Comparison of ENCODE assay signal across 21 cellular contexts in the genomic region with DNA sequence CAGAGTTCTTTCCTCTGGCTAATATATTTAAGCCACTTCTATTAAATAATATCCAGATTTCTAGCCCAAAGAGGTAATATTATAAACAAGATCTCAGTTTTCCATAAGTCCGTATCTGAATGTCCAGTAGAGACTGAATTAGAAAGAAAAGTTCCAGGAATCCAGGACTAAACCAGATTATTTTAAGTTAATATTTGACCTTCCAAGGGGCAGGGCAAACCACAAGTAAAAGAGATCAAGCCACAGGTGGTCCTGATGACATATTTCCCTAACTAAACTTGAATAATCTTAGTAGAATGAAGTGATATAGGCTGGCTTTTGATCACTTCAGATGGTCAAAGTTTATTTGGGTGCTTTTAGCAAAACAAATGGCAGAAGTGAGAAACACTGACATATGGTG. TPM values are rescaled to one million over a fixed set of nuclear protein-coding genes. Genes with fewer than 3 reads are reported as not detected.
DNase-seq lines count a peak whose midpoint lies in the region; ATAC-seq, FAIRE-seq and TF ChIP-seq lines count a peak whose summit lies in the region.
"Had no signal": no experiment of that assay in that cellular context is flagged by ENCODE, and none has a peak within 500 bp of the region (broad histone marks: within the 10 kb centered on the region; RNA-seq: fewer than 3 reads in every experiment).

No MANE protein-coding gene starts in this region.

- H3K27ac Mint-ChIP-seq in progenitor cell of endocrine pancreas, result no peak overlapping the region
- H3K27ac Mint-ChIP-seq: B cell; CD4-positive, CD25-positive, alpha-beta regulatory T cell; CD8-positive, alpha-beta T cell; H9 had no signal

- no peak overlapping the region for H3K4me3 Mint-ChIP-seq in progenitor cell of endocrine pancreas (ENCODE audit: low read depth)
- H3K4me3 Mint-ChIP-seq: B cell; CD4-positive, CD25-positive, alpha-beta regulatory T cell; CD8-positive, alpha-beta T cell; H9 had no signal

- H3K4me1 Mint-ChIP-seq in progenitor cell of endocrine pancreas (ENCODE audit: low read depth), result peaks cover 6% of the 10 kb centered on the region
- H3K4me1 Mint-ChIP-seq: B cell; CD4-positive, CD25-positive, alpha-beta regulatory T cell; H9 had no signal

- H3K4me1 ChIP-seq in HCT116 (ENCODE audit: control insufficient read depth in 1 of 2, insufficient read depth in 2 of 2, low read length in 2 of 2) (peaks cover 0 to 14% of the 10 kb centered on the region in 2 experiments; a peak in 2 of 4 replicates), body of pancreas (peaks cover 13% of the 10 kb centered on the region), pancreas (peaks cover 0 to 10% (median 0%) of the 10 kb centered on the region in 3 donors), psoas muscle (no peaks in the 10 kb centered on the region)
- H3K4me1 ChIP-seq: BLaER1, Caco-2 had no signal

- CTCF ChIA-PET in HCT116 (lab: Charles Lee), result no interaction called here

- peak; percentile 95 for FAIRE-seq in RCC 7860 (lab: Jason Lieb, UNC)
- no peak for FAIRE-seq in pancreas (lab: Jason Lieb, UNC)
- FAIRE-seq: GM12878, GM19239 had no signal

- H3K27me3 ChIP-seq in HCT116 (ENCODE audit: insufficient read depth, low read length) (no peaks in the 10 kb centered on the region), body of pancreas (no peaks in the 10 kb centered on the region), pancreas (no peaks in the 10 kb centered on the region), psoas muscle (ENCODE audit: insufficient read depth in 3 of 3, low read length in 2 of 3) (no peaks in the 10 kb centered on the region)
- H3K27me3 ChIP-seq: BLaER1 had no signal

- H3K36me3 ChIP-seq in HCT116 (ENCODE audit: control insufficient read depth in 1 of 2, insufficient read depth in 2 of 2, low read length in 2 of 2) (no peaks in the 10 kb centered on the region), body of pancreas (replicated peaks in 1 of 2; ENCODE audit: insufficient read depth in 1 of 2, low read depth in 2 of 2) (no peaks in the 10 kb centered on the region), pancreas (no peaks in the 10 kb centered on the region), psoas muscle (ENCODE audit: insufficient read depth in 1 of 2, low read depth in 1 of 2) (no peaks in the 10 kb centered on the region)
- H3K36me3 ChIP-seq: BLaER1 had no signal

- H2AFZ ChIP-seq in HCT116 (ENCODE audit: low read depth, low read length, poor library complexity, severe bottlenecking), result peak overlapping the region; percentile 33
- H2AFZ ChIP-seq: GM23248 had no signal

- POLR2A ChIA-PET in HCT116 (lab: Charles Lee), result no interaction called here

- DNase-seq in HCT116 (ENCODE audit: low read depth, low spot score) (no peak), RCC 7860 (ENCODE audit: low spot score) (peak; percentile 49), body of pancreas (no peak), pancreas (no peak), NCI-H1417 (lab: John Stamatoyannopoulos, UW) (no peak), progenitor cell of endocrine pancreas (ENCODE audit: low spot score, unreplicated experiment) (no peak), psoas muscle (no peak)
- DNase-seq: Caco-2; CD4-positive, CD25-positive, alpha-beta regulatory T cell; CD8-positive, alpha-beta T cell; DMS153; DMS79; EL; GDM1; GM23248; H9 had no signal

- no peak overlapping the region for H3K9ac ChIP-seq in HCT116 (ENCODE audit: low read length)
- H3K9ac ChIP-seq: BLaER1, GM23248 had no signal

- H3K9me2 ChIP-seq in HCT116 (ENCODE audit: insufficient read depth), result no peaks in the 10 kb centered on the region

- BruUV-seq in HCT116 (replicated peaks; lab: Mats Ljungman, UMichigan), result no TSS peak

- H3K79me2 ChIP-seq in HCT116 (ENCODE audit: insufficient read depth, low read length), result no peaks in the 10 kb centered on the region

- H3K4me2 ChIP-seq in HCT116 (ENCODE audit: low read length), result no peak overlapping the region
- H3K4me2 ChIP-seq: BLaER1 had no signal

- TF ChIP-seq RAD21 in HCT116 (IDR thresholded peaks at IDR 0.05; ENCODE audit: low read depth), result no peak

- RAD21 ChIA-PET in HCT116 (lab: Charles Lee; ENCODE audit: low non-redundant PET in 1 of 2, low total read pairs in 2 of 2, uncharacterized antibody in 2 of 2, unreplicated experiment in 2 of 2), result no interaction called here

- no peak for ATAC-seq in HCT116
- peak; percentile 38 for ATAC-seq in body of pancreas
- peak in 3 of 4 donors; percentile 37 to 82 (median 74) for ATAC-seq in pancreas
- ATAC-seq in psoas muscle, result no peak
- ATAC-seq: CD8-positive, alpha-beta T cell; GM12878 had no signal

- no peak for TF ChIP-seq CTCF in HCT116 (IDR thresholded peaks at IDR 0.05 in 2 of 3, conservative IDR thresholded peaks at IDR 0.05 in 1 of 3; ENCODE audit: borderline replicate concordance in 1 of 3, insufficient read depth in 1 of 3, low read depth in 2 of 3, low read length in 2 of 3)
- TF ChIP-seq CTCF in body of pancreas (IDR thresholded peaks at IDR 0.05), result no peak
- no peak for TF ChIP-seq CTCF in pancreas (IDR thresholded peaks at IDR 0.05)
- TF ChIP-seq CTCF in progenitor cell of endocrine pancreas (IDR thresholded peaks at IDR 0.05; ENCODE audit: unreplicated experiment), result no peak
- no peak for TF ChIP-seq CTCF in psoas muscle (IDR thresholded peaks at IDR 0.05)

- intact Hi-C loops in HCT116 (cut with micrococcal nuclease) (no loop called here), body of pancreas (cut with DNase I) (no loop called here), pancreas (cut with DNase I) (no loop called here), psoas muscle (cut with DNase I) (no loop called here)

- 18 to 26% methylated on average over 1 of the region's 1 CpG for WGBS in body of pancreas, 2 donors
- WGBS in pancreas, 2 donors, result 8 to 22% methylated on average over 1 of the region's 1 CpG
- WGBS in psoas muscle, 3 donors, result 57 to 69% (median 57%) methylated on average over 1 of the region's 1 CpG

- no peak for TF ChIP-seq POLR2A in HCT116 (IDR thresholded peaks at IDR 0.05; ENCODE audit: borderline replicate concordance, extremely low read depth, insufficient read depth, insufficient read length)
- no peak for TF ChIP-seq POLR2A in body of pancreas (IDR thresholded peaks at IDR 0.05)

- no peak overlapping the region for H3K4me3 ChIP-seq in HCT116 (replicated peaks in 1 of 2; ENCODE audit: low read depth in 1 of 2, low read length in 2 of 2)
- H3K4me3 ChIP-seq in body of pancreas, result no peak overlapping the region
- H3K4me3 ChIP-seq in pancreas, result no peak overlapping the region
- H3K4me3 ChIP-seq in psoas muscle, result no peak overlapping the region
- H3K4me3 ChIP-seq: BLaER1, GM12878, GM23248 had no signal

- H3K27ac ChIP-seq in HCT116 (ENCODE audit: low read depth, low read length), result no peak overlapping the region
- H3K27ac ChIP-seq in body of pancreas, result no peak overlapping the region
- peak overlapping the region in 2 of 4 donors; percentile 27 to 57 for H3K27ac ChIP-seq in pancreas
- H3K27ac ChIP-seq in psoas muscle, result no peak overlapping the region
- H3K27ac ChIP-seq: BLaER1, C4-2B, GM23248 had no signal

- H4K20me1 ChIP-seq in HCT116 (ENCODE audit: insufficient read depth), result no peaks in the 10 kb centered on the region
- H4K20me1 ChIP-seq: BLaER1 had no signal

- peaks cover 0 to 9% of the 10 kb centered on the region in 2 experiments; a peak in 1 of 4 replicates for H3K9me3 ChIP-seq in HCT116 (ENCODE audit: control insufficient read depth in 1 of 2, insufficient read depth in 1 of 2, low read depth in 1 of 2, low read length in 2 of 2)
- peaks cover 0 to 4% (median 0%) of the 10 kb centered on the region in 3 donors for H3K9me3 ChIP-seq in body of pancreas
- no peaks in the 10 kb centered on the region for H3K9me3 ChIP-seq in pancreas
- no peaks in the 10 kb centered on the region for H3K9me3 ChIP-seq in psoas muscle

- no peaks in the 10 kb centered on the region for H3K27me3 Mint-ChIP-seq in progenitor cell of endocrine pancreas
- H3K27me3 Mint-ChIP-seq: CD4-positive, CD25-positive, alpha-beta regulatory T cell had no signal

- no peaks in the 10 kb centered on the region for H3K36me3 Mint-ChIP-seq in progenitor cell of endocrine pancreas (ENCODE audit: insufficient read depth)
- H3K36me3 Mint-ChIP-seq: CD4-positive, CD25-positive, alpha-beta regulatory T cell; CD8-positive, alpha-beta T cell had no signal

- peaks cover 19% of the 10 kb centered on the region for H3K9me3 Mint-ChIP-seq in progenitor cell of endocrine pancreas (ENCODE audit: low read depth)

TF ChIP-seq in HCT116, 20 proteins besides CTCF, POLR2A, EP300 and RAD21 (continues in another document):
- TF ChIP-seq, protein P1, sequence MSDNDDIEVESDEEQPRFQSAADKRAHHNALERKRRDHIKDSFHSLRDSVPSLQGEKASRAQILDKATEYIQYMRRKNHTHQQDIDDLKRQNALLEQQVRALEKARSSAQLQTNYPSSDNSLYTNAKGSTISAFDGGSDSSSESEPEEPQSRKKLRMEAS (IDR thresholded peaks at IDR 0.05), result no peak
- no peak for TF ChIP-seq SP1 (IDR thresholded peaks at IDR 0.05; ENCODE audit: low read depth)
- TF ChIP-seq SIN3A (IDR thresholded peaks at IDR 0.05; ENCODE audit: low read depth), result no peak

RNA-seq across cellular contexts. Expression of a gene that starts 43.3 kb away (rescaled TPM):
- total RNA-seq in HCT116 (2021; ENCODE audit: unreplicated experiment) (19.5 TPM), body of pancreas (not detected), pancreas (under 1 TPM in 5 of 6 donors, not detected in 1; 0.20 to 0.73 (median 0.28) TPM), progenitor cell of endocrine pancreas (15.9 and 17.5 TPM in 2 replicates), psoas muscle (under 1 TPM in 2 of 4 donors, not detected in 2; 0.14 to 0.76 TPM)
- 7.7 and 8.0 TPM in 2 replicates for polyA plus RNA-seq in HCT116 (2012)
- polyA plus RNA-seq in pancreas (under 1 TPM in 1 of 2 donors, not detected in 1; 0.08 TPM), psoas muscle (under 1 TPM in 2 of 3 donors, not detected in 1; 0.03 to 0.04 TPM)

Comparison
In these comparisons a context has a peak if more than half of its experiments do, and no peak if none do; other contexts are left out.
1. ATAC-seq: peak in body of pancreas (single experiment) and pancreas (3 of 4); none in HCT116 (single experiment) and psoas muscle (0 of 4).